ENCODE assay signal across 18 cellular contexts in genomic region chr2:218108834-218109233, GRCh38. TPM values are rescaled to one million over a fixed set of nuclear protein-coding genes. Genes with fewer than 3 reads are reported as not detected.
DNase-seq lines count a peak whose midpoint lies in the region; ATAC-seq, FAIRE-seq and TF ChIP-seq lines count a peak whose summit lies in the region.
"Not testable (repeated sequence)": the region's sequence is repeated elsewhere in the genome, so short reads cannot be mapped to it uniquely, and the experiment has no call there.
"Had no signal": no experiment of that assay in that cellular context is flagged by ENCODE, and none has a peak within 500 bp of the region (broad histone marks: within the 10 kb centered on the region; RNA-seq: fewer than 3 reads in every experiment).

No MANE protein-coding gene starts in this region.

- H3K9me3 ChIP-seq in A549; IMR-90 (ENCODE audit: control insufficient read depth, insufficient read depth, low read length); K562 (replicated peaks; ENCODE audit: control insufficient read depth, insufficient read depth, low read depth, low read length); esophagus (ENCODE audit: control insufficient read depth in 2 of 2, insufficient read depth in 1 of 2, low read depth in 1 of 2, low read length in 1 of 2): not testable (repeated sequence)
- peaks cover 19% of the 10 kb centered on the region; the same call in 1 of the 2 replicates for H3K9me3 ChIP-seq in HepG2 (ENCODE audit: low read length)

- not testable (repeated sequence) for TF ChIP-seq CTCF in A549 (IDR thresholded peaks at IDR 0.05); IMR-90 (conservative IDR thresholded peaks at IDR 0.05; ENCODE audit: low read depth, low read length); K562 (IDR thresholded peaks at IDR 0.05 in 2 of 3, conservative IDR thresholded peaks at IDR 0.05 in 1 of 3; ENCODE audit: insufficient read depth in 2 of 3, low read depth in 1 of 3, low read length in 3 of 3); HepG2 (CRISPR knock-in tag; IDR thresholded peaks at IDR 0.05)

- not testable (repeated sequence) for H2BK5ac ChIP-seq in IMR-90 (ENCODE audit: low read depth, low read length, poor library complexity, severe bottlenecking)

- H2BK120ac ChIP-seq in IMR-90 (ENCODE audit: low read depth, low read length) = not testable (repeated sequence)

- H2AK5ac ChIP-seq in IMR-90 (ENCODE audit: low read depth, low read length) = not testable (repeated sequence)

- not testable (repeated sequence) for TF ChIP-seq POLR2A in A549 (IDR thresholded peaks at IDR 0.05; ENCODE audit: low read length); IMR-90 (IDR thresholded peaks at IDR 0.05; ENCODE audit: low read depth, low read length); K562 (conservative IDR thresholded peaks at IDR 0.05); HepG2 (IDR thresholded peaks at IDR 0.05; ENCODE audit: insufficient read depth in 1 of 2, low read depth in 2 of 2, low read length in 2 of 2)

- H2AFZ ChIP-seq in IMR-90 (replicated peaks; ENCODE audit: low read length, poor library complexity); K562 (ENCODE audit: low read depth, low read length); HepG2 (ENCODE audit: low read length): not testable (repeated sequence)

- H3K56ac ChIP-seq in IMR-90 (ENCODE audit: extremely low read depth, insufficient read depth, low read length) = not testable (repeated sequence)

- POLR2A ChIA-PET in A549 (lab: Yijun Ruan, JAX); IMR-90 (lab: Charles Lee; ENCODE audit: unreplicated experiment); K562 (lab: Yijun Ruan, JAX); HepG2 (lab: Yijun Ruan, JAX): not testable (repeated sequence)

- ATAC-seq in A549; IMR-90 (ENCODE audit: low read depth); K562; HepG2: not testable (repeated sequence)

- intact Hi-C loops in IMR-90 (cut with micrococcal nuclease); K562 (cut with micrococcal nuclease); HepG2 (cut with micrococcal nuclease; ENCODE audit: unreplicated experiment): not testable (repeated sequence)

- H2BK15ac ChIP-seq in IMR-90 (ENCODE audit: low read depth, low read length) = not testable (repeated sequence)

- not testable (repeated sequence) for DNase-seq in A549 (ENCODE audit: low read depth in 1 of 2, low spot score in 1 of 2); IMR-90; K562 (ENCODE audit: extremely low read depth in 1 of 4, low spot score in 3 of 4); HepG2 (ENCODE audit: low spot score)

- not testable (repeated sequence) for H3K27me3 ChIP-seq in IMR-90 (ENCODE audit: control insufficient read depth, insufficient read depth, low read length); K562 (ENCODE audit: control insufficient read depth in 2 of 2, insufficient read depth in 2 of 2, low read length in 2 of 2); esophagus (ENCODE audit: control insufficient read depth in 1 of 2, insufficient read depth in 2 of 2, low read length in 2 of 2); HepG2 (ENCODE audit: control insufficient read depth in 1 of 2, insufficient read depth in 2 of 2, low read length in 2 of 2)

- not testable (repeated sequence) for H2BK20ac ChIP-seq in IMR-90 (ENCODE audit: low read depth, low read length)

- in situ Hi-C loops in IMR-90 (cut with MboI; ENCODE audit: low sequenced_read_pairs); K562 (cut with MboI); HepG2 (cut with HindIII; ENCODE audit: extremely low pct_ligation_motif_present, low pct_unique_long_range_greater_than_20kb): not testable (repeated sequence)

- H4K5ac ChIP-seq in IMR-90 (ENCODE audit: low read depth, low read length) = not testable (repeated sequence)

- TF ChIP-seq EP300 in A549 (IDR thresholded peaks at IDR 0.05); K562 (IDR thresholded peaks at IDR 0.05; ENCODE audit: low read length); HepG2 (IDR thresholded peaks at IDR 0.05; ENCODE audit: low read depth in 2 of 2, low read length in 2 of 2); HepG2 (CRISPR knock-in tag; IDR thresholded peaks at IDR 0.05; ENCODE audit: borderline replicate concordance): not testable (repeated sequence)

- H3K9me1 ChIP-seq in IMR-90 (ENCODE audit: insufficient read depth, low read length); K562 (ENCODE audit: control insufficient read depth, insufficient read depth, low read length): not testable (repeated sequence)

- not testable (repeated sequence) for H4K8ac ChIP-seq in IMR-90 (ENCODE audit: low read depth in 2 of 2, low read length in 2 of 2)

- not testable (repeated sequence) for H3K9ac ChIP-seq in IMR-90 (ENCODE audit: low read depth, low read length); K562 (ENCODE audit: insufficient read depth in 1 of 2, low read depth in 2 of 2, low read length in 2 of 2); HepG2 (ENCODE audit: insufficient read depth, low read depth, low read length)

- H2AK9ac ChIP-seq in IMR-90 (replicated peaks; ENCODE audit: low read depth, low read length, poor library complexity) = not testable (repeated sequence)

- 46% methylated on average over 7 of the region's 7 CpGs for WGBS in A549 (ENCODE audit: missing lambda C conversion rate)
- 70% methylated on average over 3 of the region's 7 CpGs; no CpG with 5 or more reads in 1 of the 2 experiments for WGBS in IMR-90 (ENCODE audit: extremely low coverage in 2 of 2, insufficient read length in 1 of 2), 2 experiments
- 0% methylated on average over 6 of the region's 7 CpGs for WGBS in K562 (ENCODE audit: insufficient coverage, low coverage, missing lambda C conversion rate)
- 87 to 91% methylated on average over 7 of the region's 7 CpGs for WGBS in esophagus, 2 donors
- 38% methylated on average over 7 of the region's 7 CpGs for WGBS in HepG2 (ENCODE audit: low lambda C conversion rate)

- not testable (repeated sequence) for H3K79me2 ChIP-seq in K562 (ENCODE audit: control insufficient read depth, insufficient read depth, low read length); HepG2 (ENCODE audit: insufficient read depth, low read length)

- H3K36me3 ChIP-seq in IMR-90 (ENCODE audit: control insufficient read depth, insufficient read depth, low read length); K562 (ENCODE audit: control insufficient read depth, insufficient read depth, low read length); esophagus (ENCODE audit: control insufficient read depth in 2 of 2, insufficient read depth in 2 of 2, low read length in 1 of 2); HepG2 (replicated peaks in 1 of 2; ENCODE audit: control insufficient read depth in 1 of 2, insufficient read depth in 2 of 2, low read length in 2 of 2): not testable (repeated sequence)

- dilution Hi-C loops in IMR-90 (cut with HindIII; ENCODE audit: low sequenced_read_pairs, unreplicated experiment) = not testable (repeated sequence)

- CTCF ChIA-PET in A549 (lab: Yijun Ruan, JAX); IMR-90 (lab: Yijun Ruan, JAX); K562 (lab: Yijun Ruan, JAX; ENCODE audit: low intra/inter-chr PET ratio); HepG2 (lab: Yijun Ruan, JAX; ENCODE audit: low intra/inter-chr PET ratio, low total read pairs): not testable (repeated sequence)

- not testable (repeated sequence) for H3K14ac ChIP-seq in IMR-90 (replicated peaks; ENCODE audit: low read depth, low read length)

- not testable (repeated sequence) for H3K27ac ChIP-seq in A549; IMR-90 (ENCODE audit: insufficient read depth, low read length); K562 (ENCODE audit: extremely low read depth, low read depth, low read length); HepG2 (ENCODE audit: extremely low read length, insufficient read depth, low read length)
- H3K27ac ChIP-seq in esophagus (ENCODE audit: low read depth in 2 of 2, low read length in 1 of 2) = peak overlapping the region; percentile 39 to 41

- H3K23ac ChIP-seq in IMR-90 (ENCODE audit: low read depth, low read length) = not testable (repeated sequence)

- BruUV-seq in IMR-90 (replicated peaks; lab: Mats Ljungman, UMichigan); K562 (replicated peaks; lab: Mats Ljungman, UMichigan); HepG2 (replicated peaks; lab: Mats Ljungman, UMichigan): not testable (repeated sequence)

- H3K4me1 ChIP-seq in A549; IMR-90 (ENCODE audit: control insufficient read depth, insufficient read depth, low read length); K562 (replicated peaks in 1 of 2; ENCODE audit: control insufficient read depth in 2 of 2, insufficient read depth in 2 of 2, low read length in 2 of 2); esophagus (ENCODE audit: control insufficient read depth in 2 of 2, insufficient read depth in 2 of 2, low read length in 1 of 2); HepG2 (ENCODE audit: insufficient read depth, low read length): not testable (repeated sequence)

- H4K91ac ChIP-seq in IMR-90 (ENCODE audit: insufficient read depth, low read depth, low read length) = not testable (repeated sequence)

- H3K79me1 ChIP-seq in IMR-90 (ENCODE audit: low read depth in 1 of 2, low read length in 2 of 2) = not testable (repeated sequence)

- not testable (repeated sequence) for FAIRE-seq in A549 (lab: Jason Lieb, UNC); K562 (lab: Jason Lieb, UNC); HepG2 (lab: Jason Lieb, UNC)

- not testable (repeated sequence) for TF ChIP-seq RAD21 in A549 (conservative IDR thresholded peaks at IDR 0.05 in 1 of 2, IDR thresholded peaks at IDR 0.05 in 1 of 2); IMR-90 (IDR thresholded peaks at IDR 0.05; ENCODE audit: low read length); K562 (CRISPR knock-in tag; conservative IDR thresholded peaks at IDR 0.05 in 1 of 2, IDR thresholded peaks at IDR 0.05 in 1 of 2); HepG2 (CRISPR knock-in tag; IDR thresholded peaks at IDR 0.05)

- not testable (repeated sequence) for H3K18ac ChIP-seq in IMR-90 (ENCODE audit: low read depth, low read length)

- H4K20me1 ChIP-seq in IMR-90 (ENCODE audit: insufficient read depth, low read length); K562 (replicated peaks; ENCODE audit: control insufficient read depth, insufficient read depth, low read length); HepG2 (ENCODE audit: insufficient read depth, low read length): not testable (repeated sequence)

- H3K4ac ChIP-seq in IMR-90 (ENCODE audit: low read depth, low read length) = not testable (repeated sequence)

- H3K4me2 ChIP-seq in A549; IMR-90 (ENCODE audit: low read depth, low read length); K562 (ENCODE audit: insufficient read depth, low read length); HepG2 (ENCODE audit: low read depth, low read length): not testable (repeated sequence)

- not testable (repeated sequence) for H3K4me3 ChIP-seq in A549; IMR-90 (ENCODE audit: insufficient read depth, low read depth, low read length); K562; esophagus (ENCODE audit: low read depth in 1 of 2, low read length in 2 of 2); HepG2 (replicated peaks in 1 of 3; ENCODE audit: insufficient read depth in 1 of 3, low read depth in 2 of 3, low read length in 3 of 3)

RNA-seq across cellular contexts. Expression of gene CXCR2, which starts 17.0 kb away (rescaled TPM):
- polyA plus RNA-seq in A549 (2011; rRNA removed) = 0.08 TPM in 1 of 2 replicates, not detected in the other
- polyA plus RNA-seq in A549 (2012; cell fraction: cytosol; rRNA removed) = not detected in 2 replicates
- not detected in 2 replicates for polyA plus RNA-seq in A549 (2012; cell fraction: nucleus; rRNA removed)
- not detected in 3 replicates for polyA plus RNA-seq in A549 (2017; fragmentation: RNase III; extraction: RNeasy Plus Mini Kit Qiagen cat#74134 plus additional on column Dnase treatment)
- not detected in 2 replicates for polyA minus RNA-seq in A549 (2011; rRNA and poly(A)+ RNA removed)
- total RNA-seq in IMR-90 (2012; rRNA removed) = not detected in 2 replicates
- not detected in 2 replicates for polyA plus RNA-seq in IMR-90 (2012; rRNA removed)
- not detected in 2 replicates for polyA plus RNA-seq in IMR-90 (2012; cell fraction: cytosol; rRNA removed)
- polyA plus RNA-seq in IMR-90 (2012; cell fraction: nucleus; rRNA removed; ENCODE audit: low replicate concordance) = not detected in 2 replicates
- not detected in 2 replicates for total RNA-seq in K562 (2011; cell fraction: chromatin; rRNA removed; ENCODE audit: low replicate concordance)
- not detected in 2 replicates for total RNA-seq in K562 (2011; cell fraction: nucleolus; rRNA removed)
- not detected in 2 replicates for total RNA-seq in K562 (2011; cell fraction: nucleoplasm; rRNA removed)
- total RNA-seq in K562 (2014; rRNA removed) = not detected in 2 replicates
- total RNA-seq in K562 (2014; rRNA removed; fragmentation: Illumina TruSeq; extraction: Trizol) = not detected in 2 replicates
- not detected in 2 replicates for total RNA-seq in K562 (2015; rRNA removed; fragmentation: Illumina TruSeq; extraction: Trizol)
- not detected in 2 replicates for total RNA-seq in K562 (2021)
- polyA plus RNA-seq in K562 (2011; rRNA removed) = not detected in 2 replicates
- polyA plus RNA-seq in K562 (2011; cell fraction: cytosol; rRNA removed) = not detected in 2 replicates
- not detected in 2 replicates for polyA plus RNA-seq in K562 (2011; cell fraction: nucleus; rRNA removed)
- polyA plus RNA-seq in K562 (2012) = 0.03 TPM in 1 of 2 replicates, not detected in the other
- polyA plus RNA-seq in K562 (2014; fragmentation: Illumina TruSeq; extraction: Trizol) = not detected in 2 replicates
- not detected for polyA plus RNA-seq in K562 (2014; fragmentation: Nextera tagmentation; extraction: Ambion mirVana)
- not detected in 2 replicates for polyA plus RNA-seq in K562 (2014; rRNA removed)
- polyA minus RNA-seq in K562 (2011; rRNA and poly(A)+ RNA removed) = not detected in 2 replicates
- not detected in 2 replicates for polyA minus RNA-seq in K562 (2011; cell fraction: cytosol; rRNA and poly(A)+ RNA removed)
- polyA minus RNA-seq in K562 (2011; cell fraction: nucleus; rRNA and poly(A)+ RNA removed) = not detected in 2 replicates
- 10 to 100 TPM; 12.0 to 23.8 TPM for polyA plus RNA-seq in esophagus
- total RNA-seq in HepG2 (2016; rRNA removed; fragmentation: Illumina TruSeq; extraction: Trizol) = not detected in 2 replicates
- not detected in 2 replicates for total RNA-seq in HepG2 (2016; cell fraction: cytosol; rRNA removed; fragmentation: Illumina TruSeq; extraction: Trizol; ENCODE audit: low read depth)
- not detected in 2 replicates for total RNA-seq in HepG2 (2016; cell fraction: insoluble cytoplasmic fraction; rRNA removed; fragmentation: Illumina TruSeq; extraction: Trizol)
- not detected in 2 replicates for total RNA-seq in HepG2 (2016; cell fraction: membrane; rRNA removed; fragmentation: Illumina TruSeq; extraction: Trizol)
- total RNA-seq in HepG2 (2016; cell fraction: nucleus; rRNA removed; fragmentation: Illumina TruSeq; extraction: Trizol) = not detected in 2 replicates
- polyA plus RNA-seq in HepG2 (2011; rRNA removed) = not detected in 2 replicates
- polyA plus RNA-seq in HepG2 (2011; cell fraction: cytosol; rRNA removed) = not detected in 2 replicates
- polyA plus RNA-seq in HepG2 (2011; cell fraction: nucleus; rRNA removed) = not detected in 2 replicates
- polyA plus RNA-seq in HepG2 (2012) = not detected in 2 replicates
- polyA plus RNA-seq in HepG2 (2016; cell fraction: cytosol; fragmentation: Illumina TruSeq; extraction: Trizol; ENCODE audit: low read depth) = not detected in 2 replicates
- polyA plus RNA-seq in HepG2 (2016; cell fraction: insoluble cytoplasmic fraction; fragmentation: Illumina TruSeq; extraction: Trizol; ENCODE audit: low read depth) = not detected in 2 replicates
- not detected in 2 replicates for polyA plus RNA-seq in HepG2 (2016; cell fraction: membrane; fragmentation: Illumina TruSeq; extraction: Trizol; ENCODE audit: low read depth)
- not detected in 2 replicates for polyA plus RNA-seq in HepG2 (2016; cell fraction: nucleus; fragmentation: Illumina TruSeq; extraction: Trizol; ENCODE audit: insufficient read depth, low read depth)
- 0.65 TPM in 1 of 2 replicates, not detected in the other for polyA minus RNA-seq in HepG2 (2011; rRNA and poly(A)+ RNA removed; ENCODE audit: low replicate concordance)
- polyA minus RNA-seq in HepG2 (2011; cell fraction: cytosol; rRNA and poly(A)+ RNA removed) = not detected in 2 replicates
- not detected in 2 replicates for polyA minus RNA-seq in HepG2 (2011; cell fraction: nucleus; rRNA and poly(A)+ RNA removed)
- total RNA-seq: A172; A673; B cell; Caco-2; Calu3; CD4-positive, alpha-beta memory T cell; CD4-positive, alpha-beta T cell; CD4-positive, CD25-positive, alpha-beta regulatory T cell; CD8-positive, alpha-beta memory T cell; CD8-positive, alpha-beta T cell; Daoy had no signal
- polyA plus RNA-seq: AG04450; BJ; CD4-positive, alpha-beta memory T cell; CD4-positive, CD25-positive, alpha-beta regulatory T cell had no signal

RNA-seq across cellular contexts. Expression of gene RUFY4, which starts 39.8 kb away (rescaled TPM):
- polyA plus RNA-seq in A549 (2011; rRNA removed) (0.04 TPM in 1 of 2 replicates, not detected in the other), A549 (2017; fragmentation: RNase III; extraction: RNeasy Plus Mini Kit Qiagen cat#74134 plus additional on column Dnase treatment) (not detected in 3 replicates), IMR-90 (2012; rRNA removed) (not detected in 2 replicates), K562 (2011; rRNA removed) (not detected in 2 replicates), K562 (2014; fragmentation: Illumina TruSeq; extraction: Trizol) (not detected in 2 replicates), K562 (2014; fragmentation: Nextera tagmentation; extraction: Ambion mirVana) (not detected), K562 (2014; rRNA removed) (not detected in 2 replicates), esophagus (under 1 TPM; 0.28 to 0.52 TPM), HepG2 (2011; rRNA removed) (not detected in 2 replicates)
- polyA plus RNA-seq in A549 (2012; cell fraction: cytosol; rRNA removed) = not detected in 2 replicates
- 0.05 TPM in 1 of 2 replicates, not detected in the other for polyA plus RNA-seq in A549 (2012; cell fraction: nucleus; rRNA removed)
- polyA minus RNA-seq in A549 (2011; rRNA and poly(A)+ RNA removed) = not detected in 2 replicates
- total RNA-seq in IMR-90 (2012; rRNA removed) (not detected in 2 replicates), K562 (2014; rRNA removed) (not detected in 2 replicates), K562 (2014; rRNA removed; fragmentation: Illumina TruSeq; extraction: Trizol) (not detected in 2 replicates), K562 (2015; rRNA removed; fragmentation: Illumina TruSeq; extraction: Trizol) (not detected in 2 replicates), K562 (2021) (not detected in 2 replicates), HepG2 (2016; rRNA removed; fragmentation: Illumina TruSeq; extraction: Trizol) (not detected in 2 replicates)
- not detected in 2 replicates for polyA plus RNA-seq in IMR-90 (2012; cell fraction: cytosol; rRNA removed)
- polyA plus RNA-seq in IMR-90 (2012; cell fraction: nucleus; rRNA removed; ENCODE audit: low replicate concordance) = not detected in 2 replicates
- total RNA-seq in K562 (2011; cell fraction: chromatin; rRNA removed; ENCODE audit: low replicate concordance) = not detected in 2 replicates
- not detected in 2 replicates for total RNA-seq in K562 (2011; cell fraction: nucleolus; rRNA removed)
- total RNA-seq in K562 (2011; cell fraction: nucleoplasm; rRNA removed) = not detected in 2 replicates
- polyA plus RNA-seq in K562 (2011; cell fraction: cytosol; rRNA removed) = not detected in 2 replicates
- 0.04 TPM in 1 of 2 replicates, not detected in the other for polyA plus RNA-seq in K562 (2011; cell fraction: nucleus; rRNA removed)
- not detected in 2 replicates for polyA plus RNA-seq in K562 (2012)
- not detected in 2 replicates for polyA minus RNA-seq in K562 (2011; rRNA and poly(A)+ RNA removed)
- polyA minus RNA-seq in K562 (2011; cell fraction: cytosol; rRNA and poly(A)+ RNA removed) = not detected in 2 replicates
- polyA minus RNA-seq in K562 (2011; cell fraction: nucleus; rRNA and poly(A)+ RNA removed) = not detected in 2 replicates
- not detected in 2 replicates for total RNA-seq in HepG2 (2016; cell fraction: cytosol; rRNA removed; fragmentation: Illumina TruSeq; extraction: Trizol; ENCODE audit: low read depth)
- not detected in 2 replicates for total RNA-seq in HepG2 (2016; cell fraction: insoluble cytoplasmic fraction; rRNA removed; fragmentation: Illumina TruSeq; extraction: Trizol)
- not detected in 2 replicates for total RNA-seq in HepG2 (2016; cell fraction: membrane; rRNA removed; fragmentation: Illumina TruSeq; extraction: Trizol)
- not detected in 2 replicates for total RNA-seq in HepG2 (2016; cell fraction: nucleus; rRNA removed; fragmentation: Illumina TruSeq; extraction: Trizol)
- polyA plus RNA-seq in HepG2 (2011; cell fraction: cytosol; rRNA removed) = not detected in 2 replicates
- polyA plus RNA-seq in HepG2 (2011; cell fraction: nucleus; rRNA removed) = 0.05 and 0.19 TPM in 2 replicates
- not detected in 2 replicates for polyA plus RNA-seq in HepG2 (2012)
- polyA plus RNA-seq in HepG2 (2016; cell fraction: cytosol; fragmentation: Illumina TruSeq; extraction: Trizol; ENCODE audit: low read depth) = not detected in 2 replicates
- not detected in 2 replicates for polyA plus RNA-seq in HepG2 (2016; cell fraction: insoluble cytoplasmic fraction; fragmentation: Illumina TruSeq; extraction: Trizol; ENCODE audit: low read depth)
- not detected in 2 replicates for polyA plus RNA-seq in HepG2 (2016; cell fraction: membrane; fragmentation: Illumina TruSeq; extraction: Trizol; ENCODE audit: low read depth)
- polyA plus RNA-seq in HepG2 (2016; cell fraction: nucleus; fragmentation: Illumina TruSeq; extraction: Trizol; ENCODE audit: insufficient read depth, low read depth) = not detected in 2 replicates
- 0.33 TPM in 1 of 2 replicates, not detected in the other for polyA minus RNA-seq in HepG2 (2011; rRNA and poly(A)+ RNA removed; ENCODE audit: low replicate concordance)
- not detected in 2 replicates for polyA minus RNA-seq in HepG2 (2011; cell fraction: cytosol; rRNA and poly(A)+ RNA removed)
- not detected in 2 replicates for polyA minus RNA-seq in HepG2 (2011; cell fraction: nucleus; rRNA and poly(A)+ RNA removed)
- total RNA-seq: A172; B cell; Caco-2; CD8-positive, alpha-beta memory T cell; Daoy had no signal
- polyA plus RNA-seq: AG04450; BJ; CD8-positive, alpha-beta memory T cell had no signal

RNA-seq across cellular contexts. Expression of gene CXCR1, which starts 57.9 kb away (rescaled TPM):
- polyA plus RNA-seq in A549 (2011; rRNA removed) = not detected in 2 replicates
- polyA plus RNA-seq in A549 (2012; cell fraction: cytosol; rRNA removed) = not detected in 2 replicates
- not detected in 2 replicates for polyA plus RNA-seq in A549 (2012; cell fraction: nucleus; rRNA removed)
- not detected in 3 replicates for polyA plus RNA-seq in A549 (2017; fragmentation: RNase III; extraction: RNeasy Plus Mini Kit Qiagen cat#74134 plus additional on column Dnase treatment)
- 0.08 TPM in 1 of 2 replicates, not detected in the other for polyA minus RNA-seq in A549 (2011; rRNA and poly(A)+ RNA removed)
- total RNA-seq in IMR-90 (2012; rRNA removed) = not detected in 2 replicates
- not detected in 2 replicates for polyA plus RNA-seq in IMR-90 (2012; rRNA removed)
- not detected in 2 replicates for polyA plus RNA-seq in IMR-90 (2012; cell fraction: cytosol; rRNA removed)
- polyA plus RNA-seq in IMR-90 (2012; cell fraction: nucleus; rRNA removed; ENCODE audit: low replicate concordance) = not detected in 2 replicates
- total RNA-seq in K562 (2011; cell fraction: chromatin; rRNA removed; ENCODE audit: low replicate concordance) = not detected in 2 replicates
- total RNA-seq in K562 (2011; cell fraction: nucleolus; rRNA removed) = not detected in 2 replicates
- not detected in 2 replicates for total RNA-seq in K562 (2011; cell fraction: nucleoplasm; rRNA removed)
- total RNA-seq in K562 (2014; rRNA removed) = not detected in 2 replicates
- total RNA-seq in K562 (2014; rRNA removed; fragmentation: Illumina TruSeq; extraction: Trizol) = not detected in 2 replicates
- not detected in 2 replicates for total RNA-seq in K562 (2015; rRNA removed; fragmentation: Illumina TruSeq; extraction: Trizol)
- not detected in 2 replicates for total RNA-seq in K562 (2021)
- not detected in 2 replicates for polyA plus RNA-seq in K562 (2011; rRNA removed)
- not detected in 2 replicates for polyA plus RNA-seq in K562 (2011; cell fraction: cytosol; rRNA removed)
- not detected in 2 replicates for polyA plus RNA-seq in K562 (2011; cell fraction: nucleus; rRNA removed)
- polyA plus RNA-seq in K562 (2012) = 0.04 TPM in 1 of 2 replicates, not detected in the other
- polyA plus RNA-seq in K562 (2014; fragmentation: Illumina TruSeq; extraction: Trizol) = not detected in 2 replicates
- polyA plus RNA-seq in K562 (2014; fragmentation: Nextera tagmentation; extraction: Ambion mirVana) = not detected
- not detected in 2 replicates for polyA plus RNA-seq in K562 (2014; rRNA removed)
- not detected in 2 replicates for polyA minus RNA-seq in K562 (2011; rRNA and poly(A)+ RNA removed)
- polyA minus RNA-seq in K562 (2011; cell fraction: cytosol; rRNA and poly(A)+ RNA removed) = not detected in 2 replicates
- not detected in 2 replicates for polyA minus RNA-seq in K562 (2011; cell fraction: nucleus; rRNA and poly(A)+ RNA removed)
- polyA plus RNA-seq in esophagus = under 1 TPM; 0.08 to 0.11 TPM
- total RNA-seq in HepG2 (2016; rRNA removed; fragmentation: Illumina TruSeq; extraction: Trizol) = not detected in 2 replicates
- not detected in 2 replicates for total RNA-seq in HepG2 (2016; cell fraction: cytosol; rRNA removed; fragmentation: Illumina TruSeq; extraction: Trizol; ENCODE audit: low read depth)
- total RNA-seq in HepG2 (2016; cell fraction: insoluble cytoplasmic fraction; rRNA removed; fragmentation: Illumina TruSeq; extraction: Trizol) = not detected in 2 replicates
- total RNA-seq in HepG2 (2016; cell fraction: membrane; rRNA removed; fragmentation: Illumina TruSeq; extraction: Trizol) = not detected in 2 replicates
- not detected in 2 replicates for total RNA-seq in HepG2 (2016; cell fraction: nucleus; rRNA removed; fragmentation: Illumina TruSeq; extraction: Trizol)
- polyA plus RNA-seq in HepG2 (2011; rRNA removed) = not detected in 2 replicates
- polyA plus RNA-seq in HepG2 (2011; cell fraction: cytosol; rRNA removed) = not detected in 2 replicates
- not detected in 2 replicates for polyA plus RNA-seq in HepG2 (2011; cell fraction: nucleus; rRNA removed)
- not detected in 2 replicates for polyA plus RNA-seq in HepG2 (2012)
- polyA plus RNA-seq in HepG2 (2016; cell fraction: cytosol; fragmentation: Illumina TruSeq; extraction: Trizol; ENCODE audit: low read depth) = not detected in 2 replicates
- polyA plus RNA-seq in HepG2 (2016; cell fraction: insoluble cytoplasmic fraction; fragmentation: Illumina TruSeq; extraction: Trizol; ENCODE audit: low read depth) = not detected in 2 replicates
- not detected in 2 replicates for polyA plus RNA-seq in HepG2 (2016; cell fraction: membrane; fragmentation: Illumina TruSeq; extraction: Trizol; ENCODE audit: low read depth)
- not detected in 2 replicates for polyA plus RNA-seq in HepG2 (2016; cell fraction: nucleus; fragmentation: Illumina TruSeq; extraction: Trizol; ENCODE audit: insufficient read depth, low read depth)
- polyA minus RNA-seq in HepG2 (2011; rRNA and poly(A)+ RNA removed; ENCODE audit: low replicate concordance) = not detected in 2 replicates
- polyA minus RNA-seq in HepG2 (2011; cell fraction: cytosol; rRNA and poly(A)+ RNA removed) = not detected in 2 replicates
- not detected in 2 replicates for polyA minus RNA-seq in HepG2 (2011; cell fraction: nucleus; rRNA and poly(A)+ RNA removed)
- total RNA-seq: A172; A673; B cell; Caco-2; Calu3; CD4-positive, alpha-beta memory T cell; CD4-positive, CD25-positive, alpha-beta regulatory T cell; CD8-positive, alpha-beta memory T cell; CD8-positive, alpha-beta T cell; Daoy had no signal
- polyA plus RNA-seq: AG04450; BJ; CD4-positive, alpha-beta memory T cell had no signal

Comparison
In these comparisons a context has a peak if more than half of its experiments do, and no peak if none do; other contexts are left out.
1. RNA of gene CXCR2, which starts 17.0 kb away (polyA plus RNA-seq): 12.0 to 23.8 TPM in esophagus; 0.08 TPM in A549, not detected in IMR-90, 0.03 TPM in K562 and not detected in HepG2; every median in the first group is over 4 times any median in the second.